In genomic region chr1:100183370-100183769, GRCh38 we compare ENCODE assay signal across 2 cellular contexts.
TF ChIP-seq lines count a peak whose summit lies in the region.

No MANE protein-coding gene starts in this region.

TF ChIP-seq in HEK293, 187 proteins besides CTCF, POLR2A, EP300 and RAD21:
- TF ChIP-seq ZBTB11 (tag by site-specific recombination; conservative IDR thresholded peaks at IDR 0.05; ENCODE audit: low read depth) (no peak), ZNF514 (tag by site-specific recombination; IDR thresholded peaks at IDR 0.05) (no peak), ZNF658 (tag by site-specific recombination; IDR thresholded peaks at IDR 0.05) (no peak), ZNF214 (tag by site-specific recombination; IDR thresholded peaks at IDR 0.05; ENCODE audit: borderline replicate concordance) (no peak), ZNF76 (tag by site-specific recombination; IDR thresholded peaks at IDR 0.05; ENCODE audit: borderline replicate concordance, low read depth) (no peak), ZNF121 (tag by site-specific recombination; IDR thresholded peaks at IDR 0.05) (peak; percentile 82)

TF ChIP-seq in K562, 482 proteins besides CTCF, POLR2A, EP300 and RAD21:
- TF ChIP-seq NRF1 (conservative IDR thresholded peaks at IDR 0.05 in 1 of 2, IDR thresholded peaks at IDR 0.05 in 1 of 2) (no peak), HDAC1 (IDR thresholded peaks at IDR 0.05) (no peak), CREB1 (IDR thresholded peaks at IDR 0.05) (no peak), CREB1 (CRISPR knock-in tag; IDR thresholded peaks at IDR 0.05) (no peak), CBX3 (IDR thresholded peaks at IDR 0.05; ENCODE audit: borderline replicate concordance in 1 of 2, low read length in 2 of 2) (no peak), FOXA1 (IDR thresholded peaks at IDR 0.05; ENCODE audit: borderline replicate concordance) (no peak), ZNF512 (tag; IDR thresholded peaks at IDR 0.05) (no peak), ZNF121 (CRISPR knock-in tag; conservative IDR thresholded peaks at IDR 0.05) (peak; percentile 87), ZBTB11 (CRISPR knock-in tag; IDR thresholded peaks at IDR 0.05) (no peak), ZNF551 (CRISPR knock-in tag; IDR thresholded peaks at IDR 0.05) (no peak)
TF ChIP-seq in K562: peak in this region for 1.
